ENCODE assay signal across 5 cellular contexts in genomic region chr4:86547140-86547539, GRCh38.
"Had no signal": no experiment of that assay in that cellular context is flagged by ENCODE, and none has a peak within 500 bp of the region (broad histone marks: within the 10 kb centered on the region; RNA-seq: fewer than 3 reads in every experiment).

No MANE protein-coding gene starts in this region.

- H2AFZ ChIP-seq: GM23338 had no signal

- H3K27ac Mint-ChIP-seq: GM23338 had no signal

- H3K4me3 Mint-ChIP-seq: GM23338, H9 had no signal

- DNase-seq: H9, HCEC 1CT, IMR-90, KBM-7 had no signal

- H3K4me2 ChIP-seq: GM23338 had no signal

- H3K4me3 ChIP-seq: GM23338 had no signal

- ATAC-seq: GM23338 had no signal
